ENCODE assay signal across 1 cellular context in the genomic region with DNA sequence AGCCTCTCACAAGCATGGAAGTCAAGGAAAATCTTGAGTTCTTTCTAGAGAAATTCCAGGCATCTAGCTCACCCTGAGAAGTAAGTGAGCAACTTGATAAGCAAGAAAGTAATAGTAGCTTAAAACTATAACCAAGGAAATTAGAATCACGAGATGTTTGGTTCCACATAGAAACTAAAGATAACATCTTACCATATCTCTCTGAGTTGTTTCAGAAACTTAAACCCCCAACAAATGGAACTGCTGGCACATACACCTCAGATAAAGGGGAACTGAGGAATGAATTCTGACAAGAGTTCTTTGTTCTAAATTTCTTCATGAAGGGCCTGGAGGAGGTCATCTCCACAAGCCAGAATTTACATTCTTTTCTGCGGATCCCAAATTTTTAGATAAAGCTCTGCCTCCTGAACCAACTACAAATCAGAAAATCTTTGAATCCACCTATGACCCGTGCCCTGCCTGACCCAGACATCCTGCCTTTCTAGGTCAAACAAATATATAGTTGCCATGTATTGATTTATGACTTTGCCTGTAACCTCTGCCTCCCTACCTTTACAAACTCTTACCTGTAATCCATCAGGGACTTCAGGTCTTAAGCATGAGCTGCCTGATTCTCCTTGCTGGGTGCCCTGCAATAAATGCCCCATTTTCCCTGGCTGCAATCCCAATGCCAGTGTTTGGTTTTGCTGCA.
TF ChIP-seq lines count a peak whose summit lies in the region.

No MANE protein-coding gene starts in this region.

TF ChIP-seq in HepG2, 621 proteins besides CTCF, POLR2A, EP300 and RAD21 (continued from another document):
- TF ChIP-seq, protein P1, sequence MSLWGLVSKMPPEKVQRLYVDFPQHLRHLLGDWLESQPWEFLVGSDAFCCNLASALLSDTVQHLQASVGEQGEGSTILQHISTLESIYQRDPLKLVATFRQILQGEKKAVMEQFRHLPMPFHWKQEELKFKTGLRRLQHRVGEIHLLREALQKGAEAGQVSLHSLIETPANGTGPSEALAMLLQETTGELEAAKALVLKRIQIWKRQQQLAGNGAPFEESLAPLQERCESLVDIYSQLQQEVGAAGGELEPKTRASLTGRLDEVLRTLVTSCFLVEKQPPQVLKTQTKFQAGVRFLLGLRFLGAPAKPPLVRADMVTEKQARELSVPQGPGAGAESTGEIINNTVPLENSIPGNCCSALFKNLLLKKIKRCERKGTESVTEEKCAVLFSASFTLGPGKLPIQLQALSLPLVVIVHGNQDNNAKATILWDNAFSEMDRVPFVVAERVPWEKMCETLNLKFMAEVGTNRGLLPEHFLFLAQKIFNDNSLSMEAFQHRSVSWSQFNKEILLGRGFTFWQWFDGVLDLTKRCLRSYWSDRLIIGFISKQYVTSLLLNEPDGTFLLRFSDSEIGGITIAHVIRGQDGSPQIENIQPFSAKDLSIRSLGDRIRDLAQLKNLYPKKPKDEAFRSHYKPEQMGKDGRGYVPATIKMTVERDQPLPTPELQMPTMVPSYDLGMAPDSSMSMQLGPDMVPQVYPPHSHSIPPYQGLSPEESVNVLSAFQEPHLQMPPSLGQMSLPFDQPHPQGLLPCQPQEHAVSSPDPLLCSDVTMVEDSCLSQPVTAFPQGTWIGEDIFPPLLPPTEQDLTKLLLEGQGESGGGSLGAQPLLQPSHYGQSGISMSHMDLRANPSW (CRISPR knock-in tag; IDR thresholded peaks at IDR 0.05; ENCODE audit: borderline replicate concordance), result no peak
- TF ChIP-seq ZNF337 (CRISPR knock-in tag; IDR thresholded peaks at IDR 0.05; ENCODE audit: borderline replicate concordance, low read depth), result no peak
